11 cellular contexts compared by ENCODE assay signal in the genomic region with DNA sequence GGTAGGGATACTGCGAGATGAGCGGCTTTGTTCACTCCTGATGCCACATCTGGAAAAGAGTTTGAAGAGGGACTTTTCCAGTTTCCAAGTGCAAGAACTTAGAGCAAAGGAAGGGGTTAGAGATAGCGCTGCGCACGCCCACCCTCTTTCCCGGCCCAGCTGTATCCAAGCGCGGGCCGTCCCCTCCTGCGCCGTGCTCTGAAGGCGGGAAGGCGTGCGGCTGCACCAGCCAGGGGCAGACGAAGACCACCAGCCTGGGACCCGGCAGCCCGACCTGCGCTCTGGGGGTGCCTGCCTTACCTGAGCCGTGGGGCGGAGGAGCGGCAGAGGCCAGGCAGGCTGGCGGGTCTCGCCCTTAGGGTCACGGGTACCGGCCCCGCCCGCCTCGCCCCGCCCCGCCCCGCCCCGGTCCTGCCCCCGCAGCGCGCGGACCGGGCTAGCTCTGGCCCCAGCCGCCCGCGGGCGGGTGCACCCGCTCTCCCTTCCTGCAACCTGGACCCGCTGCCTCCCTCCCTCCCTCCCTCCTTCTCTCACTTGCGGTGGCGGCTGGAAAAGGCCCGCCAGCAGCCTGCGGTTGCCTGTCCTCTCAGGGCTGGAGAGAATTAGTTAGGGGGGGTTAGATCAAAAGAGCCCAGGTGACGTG. TPM values are rescaled to one million over a fixed set of nuclear protein-coding genes. Genes with fewer than 3 reads are reported as not detected.
DNase-seq lines count a peak whose midpoint lies in the region; ATAC-seq, FAIRE-seq and TF ChIP-seq lines count a peak whose summit lies in the region.
"Had no signal": no experiment of that assay in that cellular context is flagged by ENCODE, and none has a peak within 500 bp of the region (broad histone marks: within the 10 kb centered on the region; RNA-seq: fewer than 3 reads in every experiment).

A gene (minus strand): TSS at position 331 of the 643 bp plus-strand sequence. CDS start 26,514 bp downstream, outside the sequence.

- no TSS peak for BruUV-seq in HepG2 (replicated peaks; lab: Mats Ljungman, UMichigan)

- H3K4me1 Mint-ChIP-seq in brain, result no peaks in the 10 kb centered on the region

- POLR2A ChIA-PET in HepG2 (lab: Yijun Ruan, JAX), result no interaction called here

- no peak within 1 kb of the TSS for H3K9ac ChIP-seq in HepG2 (ENCODE audit: insufficient read depth, low read depth, low read length)

- no peaks in the 10 kb centered on the region for H3K36me3 Mint-ChIP-seq in brain

- TF ChIP-seq POLR2A in HepG2 (IDR thresholded peaks at IDR 0.05; ENCODE audit: insufficient read depth in 1 of 2, low read depth in 2 of 2, low read length in 2 of 2), result no peak

- no peaks in the 10 kb centered on the region for H4K20me1 ChIP-seq in HepG2 (ENCODE audit: insufficient read depth, low read length)

- no peaks in the 10 kb centered on the region for H3K27me3 ChIP-seq in HepG2 (ENCODE audit: control insufficient read depth in 1 of 2, insufficient read depth in 2 of 2, low read length in 2 of 2)
- no peaks in the 10 kb centered on the region for H3K27me3 ChIP-seq in thoracic aorta (replicated peaks; ENCODE audit: insufficient read depth)

- no peak for TF ChIP-seq EP300 in HepG2 (IDR thresholded peaks at IDR 0.05; ENCODE audit: low read depth in 2 of 2, low read length in 2 of 2)
- TF ChIP-seq EP300 in HepG2 (CRISPR knock-in tag; IDR thresholded peaks at IDR 0.05; ENCODE audit: borderline replicate concordance), result no peak

- FAIRE-seq in HepG2 (lab: Jason Lieb, UNC), result no peak

- H3K27ac ChIP-seq in HepG2 (ENCODE audit: extremely low read length, insufficient read depth, low read length), result no peak within 1 kb of the TSS
- no peak within 1 kb of the TSS for H3K27ac ChIP-seq in thoracic aorta
- H3K27ac ChIP-seq: epithelial cell of prostate had no signal

- in situ Hi-C loops in HepG2 (cut with HindIII; ENCODE audit: extremely low pct_ligation_motif_present, low pct_unique_long_range_greater_than_20kb) (no loop called here), G401 (cut with HindIII; ENCODE audit: low sequenced_read_pairs) (no loop called here)

- ATAC-seq in HepG2 (peak; percentile 75), thoracic aorta (ENCODE audit: insufficient number of reproducible peaks, low FRiP score, low read depth) (no peak)

- no peaks in the 10 kb centered on the region for H3K79me2 ChIP-seq in HepG2 (ENCODE audit: insufficient read depth, low read length)

- DNase-seq in NCI-H524 (lab: John Stamatoyannopoulos, UW) (peak; percentile 21 to 44), NCI-H524 treated with DMSO at 0.1 percent for 48 hours (lab: John Stamatoyannopoulos, UW) (no peak), HepG2 (ENCODE audit: low spot score) (no peak), thoracic aorta (ENCODE audit: low spot score) (no peak), G401 (ENCODE audit: low spot score) (no peak), HUDEP-2 (lab: John Stamatoyannopoulos, UW; ENCODE audit: unreplicated experiment in 76 of 76) (no peak)
- no peak for DNase-seq in effector CD4-positive, alpha-beta T cell
- DNase-seq: naive B cell, NCI-H2081 had no signal

- no peak within 1 kb of the TSS for H2AFZ ChIP-seq in HepG2 (ENCODE audit: low read length)

- intact Hi-C loops in HepG2 (cut with micrococcal nuclease; ENCODE audit: unreplicated experiment), result no loop called here

- peaks cover 46% of the 10 kb centered on the region for H3K27me3 Mint-ChIP-seq in brain

- H3K36me3 ChIP-seq in HepG2 (replicated peaks in 1 of 2; ENCODE audit: control insufficient read depth in 1 of 2, insufficient read depth in 2 of 2, low read length in 2 of 2) (no peaks in the 10 kb centered on the region), thoracic aorta (no peaks in the 10 kb centered on the region)

- H3K9me3 Mint-ChIP-seq in brain, result peaks cover 0 to 4% (median 2%) of the 10 kb centered on the region in 5 experiments

- TF ChIP-seq CTCF in brain (conservative IDR thresholded peaks at IDR 0.05), result no peak
- no peak for TF ChIP-seq CTCF in HepG2 (CRISPR knock-in tag; IDR thresholded peaks at IDR 0.05)
- no peak for TF ChIP-seq CTCF in thoracic aorta (IDR thresholded peaks at IDR 0.05)

- CTCF ChIA-PET in HepG2 (lab: Yijun Ruan, JAX; ENCODE audit: low intra/inter-chr PET ratio, low total read pairs), result no interaction called here

- H3K4me1 ChIP-seq in HepG2 (ENCODE audit: insufficient read depth, low read length) (no peaks in the 10 kb centered on the region), thoracic aorta (ENCODE audit: control insufficient read depth in 1 of 2, low read depth in 2 of 2) (no peaks in the 10 kb centered on the region)

- no peak for TF ChIP-seq RAD21 in HepG2 (CRISPR knock-in tag; IDR thresholded peaks at IDR 0.05)

- H3K4me3 ChIP-seq in HepG2 (replicated peaks in 1 of 3; ENCODE audit: insufficient read depth in 1 of 3, low read depth in 2 of 3, low read length in 3 of 3) (no peak within 1 kb of the TSS; a peak in 1 of 6 replicates), thoracic aorta (peak within 1 kb of the TSS; percentile 43)

- 76% methylated on average over 15 of the region's 48 CpGs for WGBS in HepG2 (ENCODE audit: low lambda C conversion rate)

- no peak within 1 kb of the TSS for H3K27ac Mint-ChIP-seq in brain
- H3K27ac Mint-ChIP-seq: naive B cell had no signal

- H3K4me2 ChIP-seq in HepG2 (ENCODE audit: low read depth, low read length), result peak within 1 kb of the TSS; percentile 12; the same call in 1 of the 2 replicates

- H3K4me3 Mint-ChIP-seq in brain, result peak within 1 kb of the TSS in 4 of 5 experiments; percentile 30 to 81 (median 62)

- H3K9me3 ChIP-seq in HepG2 (ENCODE audit: low read length) (no peaks in the 10 kb centered on the region), thoracic aorta (no peaks in the 10 kb centered on the region)

TF ChIP-seq in HepG2, 621 proteins besides CTCF, POLR2A, EP300 and RAD21:
- TF ChIP-seq CREB1 (IDR thresholded peaks at IDR 0.05) (no peak), CREB1 (CRISPR knock-in tag; IDR thresholded peaks at IDR 0.05) (no peak)

RNA-seq across cellular contexts. Expression of the gene that starts here (rescaled TPM):
- polyA plus RNA-seq in brain (ENCODE audit: insufficient read depth, low read depth, low replicate concordance) (not detected), HepG2 (2011; rRNA removed) (0.13 and 0.21 TPM in 2 replicates)
- total RNA-seq in HepG2 (2016; rRNA removed; fragmentation: Illumina TruSeq; extraction: Trizol) (0.60 and 1.2 TPM in 2 replicates), thoracic aorta (1 to 10 TPM in 1 of 2 donors, not detected in 1; 2.2 TPM)
- 0.09 and 0.10 TPM in 2 replicates for total RNA-seq in HepG2 (2016; cell fraction: cytosol; rRNA removed; fragmentation: Illumina TruSeq; extraction: Trizol; ENCODE audit: low read depth)
- total RNA-seq in HepG2 (2016; cell fraction: insoluble cytoplasmic fraction; rRNA removed; fragmentation: Illumina TruSeq; extraction: Trizol), result 0.58 and 0.80 TPM in 2 replicates
- total RNA-seq in HepG2 (2016; cell fraction: membrane; rRNA removed; fragmentation: Illumina TruSeq; extraction: Trizol), result 0.25 and 0.28 TPM in 2 replicates
- total RNA-seq in HepG2 (2016; cell fraction: nucleus; rRNA removed; fragmentation: Illumina TruSeq; extraction: Trizol), result 1.1 and 1.4 TPM in 2 replicates
- polyA plus RNA-seq in HepG2 (2011; cell fraction: cytosol; rRNA removed), result 0.05 and 0.12 TPM in 2 replicates
- 0.17 and 0.29 TPM in 2 replicates for polyA plus RNA-seq in HepG2 (2011; cell fraction: nucleus; rRNA removed)
- polyA plus RNA-seq in HepG2 (2012), result 0.52 and 0.99 TPM in 2 replicates
- 0.05 and 0.06 TPM in 2 replicates for polyA plus RNA-seq in HepG2 (2016; cell fraction: cytosol; fragmentation: Illumina TruSeq; extraction: Trizol; ENCODE audit: low read depth)
- polyA plus RNA-seq in HepG2 (2016; cell fraction: insoluble cytoplasmic fraction; fragmentation: Illumina TruSeq; extraction: Trizol; ENCODE audit: low read depth), result 0.46 and 0.70 TPM in 2 replicates
- polyA plus RNA-seq in HepG2 (2016; cell fraction: membrane; fragmentation: Illumina TruSeq; extraction: Trizol; ENCODE audit: low read depth), result 0.10 and 0.17 TPM in 2 replicates
- polyA plus RNA-seq in HepG2 (2016; cell fraction: nucleus; fragmentation: Illumina TruSeq; extraction: Trizol; ENCODE audit: insufficient read depth, low read depth), result 0.51 and 0.67 TPM in 2 replicates
- polyA minus RNA-seq in HepG2 (2011; rRNA and poly(A)+ RNA removed; ENCODE audit: low replicate concordance), result 0.22 TPM in 1 of 2 replicates, not detected in the other
- polyA minus RNA-seq in HepG2 (2011; cell fraction: cytosol; rRNA and poly(A)+ RNA removed), result 0.26 TPM in 1 of 2 replicates, not detected in the other
- polyA minus RNA-seq in HepG2 (2011; cell fraction: nucleus; rRNA and poly(A)+ RNA removed), result 1.2 and 1.4 TPM in 2 replicates
- total RNA-seq in G401 (2014; rRNA removed; shearing (Covaris generic)), result not detected in 2 replicates

Comparison
In these comparisons a context has a peak if more than half of its experiments do, and no peak if none do; other contexts are left out.
1. DNase-seq: peak in NCI-H524 (2 of 2); none in NCI-H524 treated with DMSO at 0.1 percent for 48 hours (single experiment), HepG2 (single experiment), thoracic aorta (single experiment), G401 (single experiment), HUDEP-2 (0 of 76) and effector CD4-positive, alpha-beta T cell (single experiment).